8 cellular contexts compared by ENCODE assay signal in the genomic region with DNA sequence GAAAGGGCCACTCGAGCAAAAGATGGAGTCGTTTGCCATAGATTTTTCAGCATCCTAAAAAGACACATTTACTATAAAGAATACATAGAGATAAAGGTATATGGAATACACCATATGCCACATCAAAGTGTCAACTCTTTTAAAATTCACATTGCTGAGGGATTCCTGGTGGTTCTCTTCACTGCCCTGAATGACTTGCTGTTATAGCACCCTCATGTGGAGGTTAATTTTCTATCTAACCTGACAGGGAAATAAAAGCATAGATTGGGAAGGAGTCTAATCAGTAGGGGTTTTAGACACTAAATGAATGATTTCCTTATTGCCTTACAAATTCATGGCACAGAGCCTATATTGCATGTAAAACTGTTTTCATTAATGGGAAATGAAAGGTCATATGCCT. TPM values are rescaled to one million over a fixed set of nuclear protein-coding genes. Genes with fewer than 3 reads are reported as not detected.
DNase-seq lines count a peak whose midpoint lies in the region; ATAC-seq, FAIRE-seq and TF ChIP-seq lines count a peak whose summit lies in the region.

No MANE protein-coding gene starts in this region.

- in situ Hi-C loops in SK-MEL-5 (cut with HindIII; ENCODE audit: low pct_unique_long_range_greater_than_20kb, low sequenced_read_pairs) = no loop called here

- no peak for FAIRE-seq in HTR-8/SVneo (lab: Jason Lieb, UNC)
- FAIRE-seq in H54 (lab: Jason Lieb, UNC) = no peak

- TF ChIP-seq POLR2A in H54 (IDR thresholded peaks at IDR 0.05; ENCODE audit: low read depth, low read length) = no peak

- no peak for ATAC-seq in HG03280 (IDR thresholded peaks at IDR 0.05; ENCODE audit: unreplicated experiment)
- ATAC-seq in HG03045 (IDR thresholded peaks at IDR 0.05; ENCODE audit: unreplicated experiment) = no peak

- DNase-seq in D341Med (ENCODE audit: low spot score) (peak; percentile 30), HTR-8/SVneo (ENCODE audit: insufficient read length, low spot score) (peak; percentile 17), SK-MEL-5 (ENCODE audit: low read depth, low spot score) (peak; percentile 62), left kidney (ENCODE audit: low read depth, low spot score) (peak; percentile 26), H54 (ENCODE audit: insufficient read length, low spot score) (no peak)
- no peak for DNase-seq in stimulated activated CD4-positive, alpha-beta T cell treated with anti-CD3 and anti-CD28 coated beads, Interleukin-2, amount 100 ng/mL, for 24 hours

RNA-seq across cellular contexts. Expression of a gene that starts 25.9 kb away (rescaled TPM):
- 0.40 and 1.7 TPM in 2 replicates for total RNA-seq in SK-MEL-5 (2014; rRNA removed; shearing (Covaris generic))
- polyA plus RNA-seq in SK-MEL-5 (2015; cell fraction: cytosol; rRNA removed) = 0.37 and 0.95 TPM in 2 replicates
- 0.37 and 3.2 TPM in 2 replicates for polyA plus RNA-seq in SK-MEL-5 (2015; cell fraction: nucleus; rRNA removed)

Comparison
In these comparisons a context has a peak if more than half of its experiments do, and no peak if none do; other contexts are left out.
1. DNase-seq: peak in D341Med (single experiment), HTR-8/SVneo (single experiment), SK-MEL-5 (single experiment) and left kidney (single experiment); none in H54 (single experiment) and stimulated activated CD4-positive, alpha-beta T cell treated with anti-CD3 and anti-CD28 coated beads, Interleukin-2, amount 100 ng/mL, for 24 hours (0 of 2).